Comparison of ENCODE assay signal across 14 cellular contexts in the genomic region with DNA sequence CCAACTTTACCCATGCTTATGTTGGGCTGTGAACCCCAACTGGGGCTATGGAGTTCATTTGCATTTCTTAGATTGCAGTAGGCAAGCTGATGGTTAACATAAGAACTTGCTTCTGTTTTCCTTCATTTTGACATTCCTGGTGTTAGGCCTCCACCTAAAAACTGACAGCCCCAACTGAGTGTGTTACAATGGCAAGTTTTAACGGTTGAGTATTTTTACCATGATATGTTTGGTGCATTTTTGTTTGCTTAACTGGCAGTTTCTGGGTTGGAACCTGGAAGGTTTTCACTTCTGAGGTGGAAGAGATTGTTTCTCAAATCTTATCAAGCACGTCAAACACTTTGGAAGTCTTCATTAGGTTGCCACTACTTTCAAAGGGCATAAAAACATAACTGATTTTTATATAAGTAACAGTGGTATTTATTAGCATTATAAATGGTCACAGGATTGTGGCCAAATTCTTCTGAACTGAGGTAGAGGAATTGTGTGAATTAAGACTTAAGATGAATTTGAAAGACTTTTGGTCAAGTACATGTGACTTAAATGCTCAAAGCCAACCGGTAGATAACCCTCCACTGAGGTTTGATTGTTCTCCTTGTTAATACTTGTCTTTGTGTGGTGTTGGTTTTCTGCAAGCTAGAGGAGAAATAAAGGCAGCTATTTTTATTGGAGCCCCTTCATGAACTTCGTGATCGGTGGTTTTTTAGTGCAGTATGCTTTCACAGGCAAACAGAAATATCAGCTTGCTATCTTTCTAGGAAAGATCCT. TPM values are rescaled to one million over a fixed set of nuclear protein-coding genes. Genes with fewer than 3 reads are reported as not detected.
DNase-seq lines count a peak whose midpoint lies in the region; ATAC-seq, FAIRE-seq and TF ChIP-seq lines count a peak whose summit lies in the region.
"Had no signal": no experiment of that assay in that cellular context is flagged by ENCODE, and none has a peak within 500 bp of the region (broad histone marks: within the 10 kb centered on the region; RNA-seq: fewer than 3 reads in every experiment).

No MANE protein-coding gene starts in this region.

- ATAC-seq in A549 (no peak), activated B cell treated with CpG ODN at 0.5 μM for 24 hours (ENCODE audit: low read depth) (no peak), memory B cell (ENCODE audit: low read depth) (no peak), HG03469 (IDR thresholded peaks at IDR 0.05; ENCODE audit: unreplicated experiment) (no peak)
- ATAC-seq: esophagus mucosa had no signal

- peaks cover 52% of the 10 kb centered on the region for H3K4me1 Mint-ChIP-seq in activated B cell treated with CpG ODN at 0.5 μM for 24 hours
- peaks cover 33% of the 10 kb centered on the region for H3K4me1 Mint-ChIP-seq in memory B cell

- H3K9me3 ChIP-seq in A549: no peaks in the 10 kb centered on the region
- H3K9me3 ChIP-seq in DOHH2 (ENCODE audit: control insufficient read depth, insufficient read depth, low read length): no peaks in the 10 kb centered on the region
- no peaks in the 10 kb centered on the region for H3K9me3 ChIP-seq in stomach
- no peaks in the 10 kb centered on the region for H3K9me3 ChIP-seq in WERI-Rb-1 (ENCODE audit: severe bottlenecking)

- POLR2A ChIA-PET in A549 (lab: Yijun Ruan, JAX): interaction anchor here (1.7 to 2.0 kb wide), 2 partner anchors 16 to 17 kb away, joined by 5 to 7 read pairs; no protein-coding TSS in a partner anchor
- POLR2A ChIA-PET in activated B cell treated with CpG ODN at 0.5 μM for 24 hours (lab: Charles Lee): interaction anchor here (0.6 to 4.7 kb wide), 6 partner anchors 8 to 693 kb away, joined by 3 to 41 read pairs (median 24); a partner anchor contains a TSS

- no peak for TF ChIP-seq POLR2A in A549 (IDR thresholded peaks at IDR 0.05; ENCODE audit: low read length)
- no peak for TF ChIP-seq POLR2A in stomach (IDR thresholded peaks at IDR 0.05)

- H3K4me2 ChIP-seq in A549 (no peak overlapping the region), DOHH2 (ENCODE audit: low read length) (peak overlapping the region; percentile 97)

- peak overlapping the region; percentile 90 for H3K4me3 Mint-ChIP-seq in activated B cell treated with CpG ODN at 0.5 μM for 24 hours
- no peak overlapping the region for H3K4me3 Mint-ChIP-seq in memory B cell

- no peaks in the 10 kb centered on the region for H3K9me2 ChIP-seq in DOHH2 (replicated peaks; ENCODE audit: control insufficient read depth, low read length)

- H3K36me3 Mint-ChIP-seq in activated B cell treated with CpG ODN at 0.5 μM for 24 hours (ENCODE audit: low read depth) (peaks cover 12% of the 10 kb centered on the region), memory B cell (peaks cover 4% of the 10 kb centered on the region)

- peaks cover 69% of the 10 kb centered on the region for H3K27me3 ChIP-seq in DOHH2 (ENCODE audit: control insufficient read depth, low read length)
- H3K27me3 ChIP-seq in stomach: peaks cover 0 to 37% (median 10%) of the 10 kb centered on the region in 3 donors
- H3K27me3 ChIP-seq in WERI-Rb-1 (ENCODE audit: insufficient read depth, low read depth, severe bottlenecking): no peaks in the 10 kb centered on the region

- no peaks in the 10 kb centered on the region for H3K36me3 ChIP-seq in DOHH2 (ENCODE audit: control insufficient read depth, low read length)
- H3K36me3 ChIP-seq in stomach: peaks cover 0 to 22% (median 16%) of the 10 kb centered on the region in 4 donors
- H3K36me3 ChIP-seq in WERI-Rb-1: peaks cover 8% of the 10 kb centered on the region

- TF ChIP-seq RAD21 in A549 (conservative IDR thresholded peaks at IDR 0.05 in 1 of 2, IDR thresholded peaks at IDR 0.05 in 1 of 2): no peak

- H3K4me1 ChIP-seq in A549 (peaks cover 28% of the 10 kb centered on the region), DOHH2 (ENCODE audit: control insufficient read depth, low read length) (peaks cover 29% of the 10 kb centered on the region), stomach (peaks cover 24 to 58% (median 44%) of the 10 kb centered on the region in 4 donors)

- H3K27ac ChIP-seq in A549 (no peak overlapping the region), DOHH2 (ENCODE audit: low read depth, low read length) (no peak overlapping the region), stomach (no peak overlapping the region), WERI-Rb-1 (no peak overlapping the region)

- intact Hi-C loops in activated B cell treated with CpG ODN at 0.5 μM for 24 hours (cut with micrococcal nuclease): loop anchor here (5.0 kb wide), 1 partner anchor 399 kb away; no protein-coding TSS in a partner anchor
- intact Hi-C loops in stomach (cut with DNase I; ENCODE audit: low total_unique reads): no loop called here

- WGBS in A549 (ENCODE audit: missing lambda C conversion rate): 86% methylated on average over 5 of the region's 5 CpGs
- WGBS in stomach, 5 donors: 64 to 79% (median 72%) methylated on average over 5 of the region's 5 CpGs

- H4K20me1 ChIP-seq in DOHH2 (ENCODE audit: control insufficient read depth, insufficient read depth, low read depth, low read length): peaks cover 24% of the 10 kb centered on the region; the same call in 1 of the 2 replicates

- no peaks in the 10 kb centered on the region for H3K27me3 Mint-ChIP-seq in activated B cell treated with CpG ODN at 0.5 μM for 24 hours
- H3K27me3 Mint-ChIP-seq in memory B cell: no peaks in the 10 kb centered on the region
- H3K27me3 Mint-ChIP-seq: central memory CD8-positive, alpha-beta T cell had no signal

- no peak for TF ChIP-seq CTCF in A549 (IDR thresholded peaks at IDR 0.05)
- TF ChIP-seq CTCF in DOHH2 (IDR thresholded peaks at IDR 0.05; ENCODE audit: low read depth, low read length, poor library complexity, severe bottlenecking): no peak
- TF ChIP-seq CTCF in activated B cell treated with CpG ODN at 0.5 μM for 24 hours (IDR thresholded peaks at IDR 0.05): no peak
- no peak for TF ChIP-seq CTCF in stomach (IDR thresholded peaks at IDR 0.05)
- TF ChIP-seq CTCF in WERI-Rb-1 (IDR thresholded peaks at IDR 0.05; ENCODE audit: low read depth, low read length): no peak

- TF ChIP-seq EP300 in A549 (IDR thresholded peaks at IDR 0.05): no peak
- TF ChIP-seq EP300 in stomach (IDR thresholded peaks at IDR 0.05): no peak

- DNase-seq in A549 (ENCODE audit: low read depth in 1 of 2, low spot score in 1 of 2) (no peak), activated B cell treated with CpG ODN at 0.5 μM for 24 hours (no peak), memory B cell (ENCODE audit: low spot score in 2 of 2) (no peak), stomach (no peak), DMS153 treated with DMSO at 0.1 percent for 48 hours (lab: John Stamatoyannopoulos, UW; ENCODE audit: unreplicated experiment) (no peak), WERI-Rb-1 (no peak)
- DNase-seq: midbrain, NCI-H2029 had no signal

- no peaks in the 10 kb centered on the region for H3K79me2 ChIP-seq in DOHH2 (ENCODE audit: control insufficient read depth, low read length)

- peaks cover 49% of the 10 kb centered on the region for H3F3A ChIP-seq in DOHH2 (ENCODE audit: control insufficient read depth, insufficient read depth)

- H3K27ac Mint-ChIP-seq in activated B cell treated with CpG ODN at 0.5 μM for 24 hours: peak overlapping the region; percentile 89
- peak overlapping the region; percentile 91 for H3K27ac Mint-ChIP-seq in memory B cell

- peak; percentile 54 for FAIRE-seq in A549 (lab: Jason Lieb, UNC)
- FAIRE-seq: urothelium cell line had no signal

- H3K9me3 Mint-ChIP-seq in activated B cell treated with CpG ODN at 0.5 μM for 24 hours (no peaks in the 10 kb centered on the region), memory B cell (no peaks in the 10 kb centered on the region)
- H3K9me3 Mint-ChIP-seq: central memory CD8-positive, alpha-beta T cell had no signal

- H3K4me3 ChIP-seq in A549 (no peak overlapping the region), DOHH2 (ENCODE audit: low read length) (no peak overlapping the region; the same call in 1 of the 2 replicates), stomach (peak overlapping the region in 1 of 4 donors; percentile 20), WERI-Rb-1 (ENCODE audit: low read depth, low read length) (no peak overlapping the region)

- CTCF ChIA-PET in A549 (lab: Yijun Ruan, JAX) (interaction anchor here (1.7 kb wide), 1 partner anchor 321 kb away, joined by 3 read pairs; no protein-coding TSS in a partner anchor), activated B cell treated with CpG ODN at 0.5 μM for 24 hours (lab: Charles Lee) (no interaction called here)

RNA-seq across cellular contexts. Expression of a gene that starts 2.8 kb away (rescaled TPM):
- 64.3 and 77.3 TPM in 2 replicates for polyA plus RNA-seq in A549 (2011; rRNA removed)
- 18.5 and 19.4 TPM in 2 replicates for polyA plus RNA-seq in A549 (2012; cell fraction: cytosol; rRNA removed)
- 11.7 and 13.0 TPM in 2 replicates for polyA plus RNA-seq in A549 (2012; cell fraction: nucleus; rRNA removed)
- 40.7 to 50.9 TPM (median 44.4 TPM) in 3 replicates for polyA plus RNA-seq in A549 (2017; fragmentation: RNase III; extraction: RNeasy Plus Mini Kit Qiagen cat#74134 plus additional on column Dnase treatment)
- polyA minus RNA-seq in A549 (2011; rRNA and poly(A)+ RNA removed): 48.9 and 51.1 TPM in 2 replicates
- total RNA-seq in activated B cell treated with CpG ODN at 0.5 μM for 24 hours: 62.3 and 70.1 TPM in 2 replicates
- 100 to 1,000 TPM in 2 of 5 donors, 10 to 100 TPM in 3; 18.8 to 228 (median 57.5) TPM for total RNA-seq in stomach
- polyA plus RNA-seq in stomach: 10 to 100 TPM; 14.9 to 25.5 (median 25.1) TPM

RNA-seq across cellular contexts. Expression of a gene that starts 7.5 kb away (rescaled TPM):
- polyA plus RNA-seq in A549 (2011; rRNA removed) (70.2 and 70.8 TPM in 2 replicates), A549 (2017; fragmentation: RNase III; extraction: RNeasy Plus Mini Kit Qiagen cat#74134 plus additional on column Dnase treatment) (42.2 to 47.9 TPM (median 44.8 TPM) in 3 replicates), stomach (10 to 100 TPM; 50.7 to 57.7 (median 51.2) TPM)
- 16.7 and 17.7 TPM in 2 replicates for polyA plus RNA-seq in A549 (2012; cell fraction: cytosol; rRNA removed)
- polyA plus RNA-seq in A549 (2012; cell fraction: nucleus; rRNA removed): 6.9 and 11.4 TPM in 2 replicates
- 6.2 and 7.2 TPM in 2 replicates for polyA minus RNA-seq in A549 (2011; rRNA and poly(A)+ RNA removed)
- total RNA-seq in activated B cell treated with CpG ODN at 0.5 μM for 24 hours (68.2 and 72.8 TPM in 2 replicates), stomach (10 to 100 TPM in 3 of 5 donors, 1 to 10 TPM in 2; 4.1 to 38.0 (median 13.0) TPM)

RNA-seq across cellular contexts. Expression of a gene that starts 21.6 kb away (rescaled TPM):
- polyA plus RNA-seq in A549 (2011; rRNA removed) (0.04 TPM in 1 of 2 replicates, not detected in the other), A549 (2017; fragmentation: RNase III; extraction: RNeasy Plus Mini Kit Qiagen cat#74134 plus additional on column Dnase treatment) (0.05 TPM in 1 of 3 replicates, not detected in the others), stomach (not detected)
- polyA plus RNA-seq in A549 (2012; cell fraction: cytosol; rRNA removed): not detected in 2 replicates
- polyA plus RNA-seq in A549 (2012; cell fraction: nucleus; rRNA removed): 0.05 TPM in 1 of 2 replicates, not detected in the other
- polyA minus RNA-seq in A549 (2011; rRNA and poly(A)+ RNA removed): not detected in 2 replicates
- total RNA-seq in activated B cell treated with CpG ODN at 0.5 μM for 24 hours (0.12 and 0.62 TPM in 2 replicates), stomach (not detected)
- total RNA-seq: esophagus mucosa had no signal
- polyA plus RNA-seq: BJ had no signal
